Comparison of ENCODE assay signal across 17 cellular contexts in the genomic region with DNA sequence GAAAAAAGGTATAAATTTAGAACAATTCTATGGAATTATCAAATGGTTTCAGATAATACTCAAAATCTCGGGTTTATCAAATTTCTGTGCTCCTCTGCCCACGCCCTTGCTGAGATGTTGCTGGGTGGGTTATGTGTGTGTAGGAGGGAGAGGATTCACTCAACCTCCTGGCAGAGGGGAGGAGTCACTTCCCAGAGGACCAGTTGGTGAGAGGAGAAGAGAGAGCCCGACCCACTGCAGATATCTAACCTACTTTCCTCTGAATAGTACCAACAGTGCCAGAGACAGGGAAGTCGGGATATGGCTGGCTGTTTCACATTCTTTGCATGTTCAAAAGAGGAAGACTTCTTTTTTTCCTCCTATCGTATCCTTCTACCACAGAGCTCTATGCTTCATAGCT.
"Had no signal": no experiment of that assay in that cellular context is flagged by ENCODE, and none has a peak within 500 bp of the region (broad histone marks: within the 10 kb centered on the region; RNA-seq: fewer than 3 reads in every experiment).

No MANE protein-coding gene starts in this region.

- H3K27ac ChIP-seq: dorsolateral prefrontal cortex, heart right ventricle, psoas muscle, sigmoid colon, skin epidermis, stomach, thoracic aorta, transverse colon had no signal

- H3K36me3 ChIP-seq: heart right ventricle, sigmoid colon, stomach, thoracic aorta, transverse colon had no signal

- H3K9me3 ChIP-seq: heart right ventricle, psoas muscle, sigmoid colon, stomach, thoracic aorta, transverse colon had no signal

- DNase-seq: cortex of kidney; dorsolateral prefrontal cortex; effector CD8-positive, alpha-beta T cell; heart right ventricle; hypothalamus; kidney glomerular epithelial cell; mesendoderm; naive B cell; psoas muscle; sigmoid colon; stimulated activated CD4-positive, alpha-beta T cell treated with anti-CD3 and anti-CD28 coated beads, Interleukin-2, amount 100 ng/mL, for 24 hours; stimulated activated naive CD4-positive, alpha-beta T cell; stomach; substantia nigra; transverse colon had no signal

- H3K4me3 ChIP-seq: dorsolateral prefrontal cortex, heart right ventricle, psoas muscle, sigmoid colon, skin epidermis, stomach, thoracic aorta, transverse colon had no signal

- H3K27me3 ChIP-seq: heart right ventricle, sigmoid colon, stomach, transverse colon had no signal

- H3K4me1 ChIP-seq: psoas muscle had no signal
